8 cellular contexts compared by ENCODE assay signal in the genomic region with DNA sequence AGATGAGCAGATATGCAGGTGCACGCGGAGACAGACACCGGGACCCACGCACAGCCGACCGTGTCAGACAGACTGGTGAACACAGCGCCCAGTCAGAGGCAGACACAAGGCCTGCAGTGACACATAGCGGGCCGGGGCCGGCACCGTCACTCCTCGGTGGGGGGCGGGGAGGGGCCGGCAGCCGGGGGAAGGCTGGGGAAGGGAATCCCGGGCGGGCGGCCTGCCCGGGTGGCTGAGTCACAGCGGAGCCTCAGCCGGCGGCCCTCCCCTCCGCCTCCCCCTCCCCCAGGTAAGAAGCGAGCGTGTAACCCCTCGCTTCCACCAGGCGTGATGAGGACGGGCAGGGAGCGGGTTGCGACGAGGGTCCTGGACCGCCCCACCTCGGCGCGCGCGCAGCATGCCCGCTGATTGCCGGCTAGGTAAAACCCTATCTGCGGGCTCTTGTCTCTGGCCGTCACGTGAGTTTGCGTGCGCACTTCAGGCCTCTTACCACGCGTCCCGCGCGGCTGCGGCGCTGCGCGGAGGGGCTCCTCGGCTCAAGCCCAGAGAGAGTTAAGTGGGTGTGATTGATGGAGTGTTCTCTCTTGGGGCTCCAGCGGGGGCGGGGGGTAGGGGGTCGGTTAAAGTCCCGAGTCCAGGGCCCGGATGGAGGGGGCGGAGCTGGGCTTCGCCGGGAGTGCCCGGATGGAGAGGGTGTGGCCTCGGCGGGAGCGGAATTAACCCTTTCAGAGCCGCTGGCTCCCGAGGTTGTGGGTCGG. TPM values are rescaled to one million over a fixed set of nuclear protein-coding genes. Genes with fewer than 3 reads are reported as not detected.
A peak's percentile ranks its signal among the peaks of the same experiment; 100 is the strongest.
DNase-seq lines count a peak whose midpoint lies in the region; ATAC-seq, FAIRE-seq and TF ChIP-seq lines count a peak whose summit lies in the region.

No MANE protein-coding gene starts in this region.

- no peak for TF ChIP-seq CTCF in psoas muscle (IDR thresholded peaks at IDR 0.05)

- H3K4me1 ChIP-seq in psoas muscle: peaks cover 49% of the 10 kb centered on the region

- peak; percentile 23 for DNase-seq in DMS153 (lab: John Stamatoyannopoulos, UW)
- peak; percentile 65 for DNase-seq in H4 (ENCODE audit: low spot score)
- DNase-seq in NCI-H128 (lab: John Stamatoyannopoulos, UW; ENCODE audit: unreplicated experiment): peak; percentile 83
- peak; percentile 80 to 96 (median 92) for DNase-seq in T-helper 1 cell
- DNase-seq in amniotic epithelial cell (ENCODE audit: low read depth): peak; percentile 85
- peak; percentile 94 for DNase-seq in left ventricle myocardium superior
- peak; percentile 96 to 97 for DNase-seq in psoas muscle
- peak; percentile 77 for DNase-seq in urothelium cell line (ENCODE audit: low spot score)

- intact Hi-C loops in left ventricle myocardium superior (cut with micrococcal nuclease): no loop called here
- intact Hi-C loops in psoas muscle (cut with DNase I): loop anchor here (5.0 to 10.0 kb wide), 2 partner anchors 217 to 360 kb away; partner anchors contain the start of genes POLR2A (in 1 of the 2), SAT2 (in 1 of the 2) and SLC35G6 (in 1 of the 2)

- H3K36me3 ChIP-seq in psoas muscle (ENCODE audit: insufficient read depth in 1 of 2, low read depth in 1 of 2): peaks cover 0 to 27% of the 10 kb centered on the region in 2 donors

- peak; percentile 52 for FAIRE-seq in urothelium cell line (lab: Jason Lieb, UNC)

- no peaks in the 10 kb centered on the region for H3K27me3 ChIP-seq in psoas muscle (ENCODE audit: insufficient read depth in 3 of 3, low read length in 2 of 3)

- H3K27ac ChIP-seq in psoas muscle: peak overlapping the region; percentile 99

- H3K4me3 ChIP-seq in psoas muscle: peak overlapping the region; percentile 81

- 0 to 1% (median 0%) methylated on average over 43 to 69 of the region's 69 CpGs for WGBS in psoas muscle, 3 donors

- H3K9me3 ChIP-seq in psoas muscle: no peaks in the 10 kb centered on the region

- ATAC-seq in left ventricle myocardium superior: peak; percentile 77
- peak; percentile 72 to 78 (median 76) for ATAC-seq in psoas muscle

RNA-seq across cellular contexts. Expression of gene KDM6B, which starts 7.8 kb away (rescaled TPM):
- total RNA-seq in H4 (2014; rRNA removed; shearing (Covaris generic)): 0.21 and 4.1 TPM in 2 replicates
- total RNA-seq in left ventricle myocardium superior: 28.1 TPM
- total RNA-seq in psoas muscle: 10 to 100 TPM; 11.8 to 26.0 (median 17.9) TPM
- polyA plus RNA-seq in psoas muscle: 10 to 100 TPM in 1 of 3 donors, 1 to 10 TPM in 2; 2.8 to 16.6 (median 6.3) TPM

RNA-seq across cellular contexts. Expression of gene TMEM88, which starts 13.1 kb away (rescaled TPM):
- not detected in 2 replicates for total RNA-seq in H4 (2014; rRNA removed; shearing (Covaris generic))
- total RNA-seq in left ventricle myocardium superior: 32.6 TPM
- 10 to 100 TPM; 16.3 to 31.3 (median 19.0) TPM for total RNA-seq in psoas muscle
- 10 to 100 TPM; 24.0 to 57.4 (median 42.6) TPM for polyA plus RNA-seq in psoas muscle

RNA-seq across cellular contexts. Expression of gene NAA38, which starts 15.6 kb away (rescaled TPM):
- 70.3 and 104 TPM in 2 replicates for total RNA-seq in H4 (2014; rRNA removed; shearing (Covaris generic))
- total RNA-seq in left ventricle myocardium superior (93.2 TPM), psoas muscle (10 to 100 TPM; 60.8 to 95.4 (median 73.3) TPM)
- polyA plus RNA-seq in psoas muscle: 100 to 1,000 TPM; 104 to 148 (median 109) TPM

RNA-seq across cellular contexts. Expression of gene CYB5D1, which starts 16.0 kb away (rescaled TPM):
- total RNA-seq in H4 (2014; rRNA removed; shearing (Covaris generic)): 4.0 and 7.5 TPM in 2 replicates
- 25.6 TPM for total RNA-seq in left ventricle myocardium superior
- total RNA-seq in psoas muscle: 10 to 100 TPM in 2 of 4 donors, 1 to 10 TPM in 2; 9.9 to 11.9 (median 10.2) TPM
- 10 to 100 TPM in 2 of 3 donors, 1 to 10 TPM in 1; 7.1 to 31.7 (median 10.4) TPM for polyA plus RNA-seq in psoas muscle

RNA-seq across cellular contexts. Expression of gene CHD3, which starts 46.8 kb away (rescaled TPM):
- total RNA-seq in H4 (2014; rRNA removed; shearing (Covaris generic)): 26.5 and 35.0 TPM in 2 replicates
- total RNA-seq in left ventricle myocardium superior: 13.1 TPM
- total RNA-seq in psoas muscle: 10 to 100 TPM in 1 of 4 donors, 1 to 10 TPM in 3; 5.8 to 13.1 (median 7.5) TPM
- 1 to 10 TPM; 3.3 to 6.9 (median 6.8) TPM for polyA plus RNA-seq in psoas muscle

Comparison
In these comparisons a context has a peak if more than half of its experiments do, and no peak if none do; other contexts are left out.
1. Peak in every context shown above with its lines: DNase-seq, ATAC-seq, H3K4me3 ChIP-seq and H3K27ac ChIP-seq.
2. DNase-seq: peak in every context shown above with its lines; median percentile 96 in psoas muscle; 94 in left ventricle myocardium superior; 92 in T-helper 1 cell; 85 in amniotic epithelial cell; 83 in NCI-H128; 77 in urothelium cell line; 65 in H4; 23 in DMS153.
3. RNA of gene TMEM88, which starts 13.1 kb away (total RNA-seq): 32.6 TPM in left ventricle myocardium superior (single experiment) and 16.3 to 31.3 TPM in psoas muscle; not detected in H4; every median in the first group is over 10 times any median in the second.